31 cellular contexts compared by ENCODE assay signal in the genomic region with DNA sequence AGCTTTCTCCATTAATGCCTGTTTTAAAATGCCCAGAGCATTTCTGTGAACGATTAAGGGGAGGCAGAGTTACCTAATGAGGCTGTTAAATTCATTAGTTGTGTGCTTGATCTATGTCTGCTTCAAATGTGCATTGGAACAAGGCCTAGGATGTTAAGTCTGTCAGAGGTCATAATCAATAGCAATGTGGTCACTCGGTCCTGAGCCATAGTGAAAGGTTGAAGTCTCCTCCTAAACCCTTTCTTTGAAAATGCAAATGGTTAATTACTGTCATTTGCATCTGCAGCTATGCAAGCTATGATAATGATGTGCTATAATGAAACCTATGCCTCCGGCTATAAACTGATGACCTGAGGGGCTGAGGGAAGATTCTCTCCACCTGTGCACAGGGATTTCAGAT.
"Had no signal": no experiment of that assay in that cellular context is flagged by ENCODE, and none has a peak within 500 bp of the region (broad histone marks: within the 10 kb centered on the region; RNA-seq: fewer than 3 reads in every experiment).

No MANE protein-coding gene starts in this region.

- H3K4me1 Mint-ChIP-seq: activated CD4-positive, alpha-beta memory T cell treated with anti-CD3 and anti-CD28 coated beads, Interleukin-2, amount 10 ng/mL, durations not matched to agents 7 days and 5 days; activated CD4-positive, alpha-beta T cell treated with anti-CD3 and anti-CD28 coated beads, Interleukin-2, amount 10 ng/mL, durations not matched to agents 7 days and 5 days; activated naive CD4-positive, alpha-beta T cell treated with anti-CD3 and anti-CD28 coated beads, Interleukin-2, amount 10 ng/mL, durations not matched to agents 7 days and 5 days; activated naive CD8-positive, alpha-beta T cell treated with anti-CD3 and anti-CD28 coated beads, Interleukin-2, amount 10 ng/mL, durations not matched to agents 7 days and 5 days; brain; T-helper 17 cell had no signal

- H3K27ac ChIP-seq: ascending aorta, breast epithelium, cardiac muscle cell, colonic mucosa, epithelial cell of prostate, esophagus squamous epithelium, gastroesophageal sphincter, VCaP had no signal

- H3K27me3 ChIP-seq: ascending aorta, breast epithelium, cardiac muscle cell, colonic mucosa, esophagus squamous epithelium, gastroesophageal sphincter had no signal

- H3K27ac Mint-ChIP-seq: activated CD4-positive, alpha-beta memory T cell treated with anti-CD3 and anti-CD28 coated beads, Interleukin-2, amount 10 ng/mL, durations not matched to agents 7 days and 5 days; activated CD4-positive, alpha-beta T cell treated with anti-CD3 and anti-CD28 coated beads, Interleukin-2, amount 10 ng/mL, durations not matched to agents 7 days and 5 days; activated naive CD4-positive, alpha-beta T cell treated with anti-CD3 and anti-CD28 coated beads, Interleukin-2, amount 10 ng/mL, durations not matched to agents 7 days and 5 days; activated naive CD4-positive, alpha-beta T cell treated with anti-CD3 and anti-CD28 coated beads, Interleukin-2, amount 50 U/mL, for 72 hours; activated naive CD8-positive, alpha-beta T cell treated with anti-CD3 and anti-CD28 coated beads, Interleukin-2, amount 10 ng/mL, durations not matched to agents 7 days and 5 days; activated T-cell treated with anti-CD3 and anti-CD28 coated beads, Interleukin-2, amount 50 U/mL, for 24 hours; activated T-cell treated with anti-CD3 and anti-CD28 coated beads, Interleukin-2, amount 50 U/mL, for 72 hours; brain; T-helper 17 cell; WTC11 had no signal

- H3K9me3 Mint-ChIP-seq: activated CD4-positive, alpha-beta memory T cell treated with anti-CD3 and anti-CD28 coated beads, Interleukin-2, amount 10 ng/mL, durations not matched to agents 7 days and 5 days; activated CD4-positive, alpha-beta T cell treated with anti-CD3 and anti-CD28 coated beads, Interleukin-2, amount 10 ng/mL, durations not matched to agents 7 days and 5 days; activated naive CD4-positive, alpha-beta T cell treated with anti-CD3 and anti-CD28 coated beads, Interleukin-2, amount 10 ng/mL, durations not matched to agents 7 days and 5 days; activated naive CD4-positive, alpha-beta T cell treated with anti-CD3 and anti-CD28 coated beads, Interleukin-2, amount 50 U/mL, for 72 hours; activated naive CD8-positive, alpha-beta T cell treated with anti-CD3 and anti-CD28 coated beads, Interleukin-2, amount 10 ng/mL, durations not matched to agents 7 days and 5 days; activated T-cell treated with anti-CD3 and anti-CD28 coated beads, Interleukin-2, amount 50 U/mL, for 24 hours; activated T-cell treated with anti-CD3 and anti-CD28 coated beads, Interleukin-2, amount 50 U/mL, for 72 hours; brain; WTC11 had no signal

- H3K4me3 ChIP-seq: ascending aorta, breast epithelium, cardiac muscle cell, colonic mucosa, esophagus squamous epithelium, gastroesophageal sphincter had no signal

- H3K9me3 ChIP-seq: ascending aorta, breast epithelium, colonic mucosa, esophagus squamous epithelium, gastroesophageal sphincter had no signal

- H3K4me1 ChIP-seq: ascending aorta, breast epithelium, colonic mucosa, esophagus squamous epithelium, gastroesophageal sphincter had no signal

- H3K36me3 Mint-ChIP-seq: activated naive CD4-positive, alpha-beta T cell treated with anti-CD3 and anti-CD28 coated beads, Interleukin-2, amount 10 ng/mL, durations not matched to agents 7 days and 5 days; activated naive CD4-positive, alpha-beta T cell treated with anti-CD3 and anti-CD28 coated beads, Interleukin-2, amount 50 U/mL, for 72 hours; activated naive CD8-positive, alpha-beta T cell treated with anti-CD3 and anti-CD28 coated beads, Interleukin-2, amount 10 ng/mL, durations not matched to agents 7 days and 5 days; brain; WTC11 had no signal

- H3K4me3 Mint-ChIP-seq: activated CD4-positive, alpha-beta memory T cell treated with anti-CD3 and anti-CD28 coated beads, Interleukin-2, amount 10 ng/mL, durations not matched to agents 7 days and 5 days; activated CD4-positive, alpha-beta T cell treated with anti-CD3 and anti-CD28 coated beads, Interleukin-2, amount 10 ng/mL, durations not matched to agents 7 days and 5 days; activated naive CD4-positive, alpha-beta T cell treated with anti-CD3 and anti-CD28 coated beads, Interleukin-2, amount 10 ng/mL, durations not matched to agents 7 days and 5 days; activated naive CD8-positive, alpha-beta T cell treated with anti-CD3 and anti-CD28 coated beads, Interleukin-2, amount 10 ng/mL, durations not matched to agents 7 days and 5 days; activated T-cell treated with anti-CD3 and anti-CD28 coated beads, Interleukin-2, amount 50 U/mL, for 24 hours; activated T-cell treated with anti-CD3 and anti-CD28 coated beads, Interleukin-2, amount 50 U/mL, for 72 hours; brain; T-helper 17 cell; WTC11 had no signal

- ATAC-seq: activated naive CD4-positive, alpha-beta T cell treated with anti-CD3 and anti-CD28 coated beads, Interleukin-2, amount 50 U/mL, for 72 hours; activated T-cell treated with anti-CD3 and anti-CD28 coated beads, Interleukin-2, amount 50 U/mL, for 72 hours; gastroesophageal sphincter; T-helper 17 cell; WTC11 had no signal

- DNase-seq: activated CD4-positive, alpha-beta memory T cell treated with anti-CD3 and anti-CD28 coated beads, Interleukin-2, amount 10 ng/mL, durations not matched to agents 7 days and 5 days; activated CD4-positive, alpha-beta T cell treated with anti-CD3 and anti-CD28 coated beads for 1 hour; activated CD4-positive, alpha-beta T cell treated with anti-CD3 and anti-CD28 coated beads for 4 hours; activated CD4-positive, alpha-beta T cell treated with anti-CD3 and anti-CD28 coated beads, Interleukin-2, amount 10 ng/mL, durations not matched to agents 7 days and 5 days; activated CD4-positive, alpha-beta T cell treated with anti-CD3 and anti-CD28 coated beads, Interleukin-2, amount 50 U/mL, for 4 hours; activated CD8-positive, alpha-beta memory T cell treated with anti-CD3 and anti-CD28 coated beads, Interleukin-2, amount 50 U/mL, for 48 hours; activated gamma-delta T cell; activated naive CD4-positive, alpha-beta T cell; activated naive CD4-positive, alpha-beta T cell treated with anti-CD3 and anti-CD28 coated beads, Interleukin-2, amount 10 ng/mL, durations not matched to agents 7 days and 5 days; activated naive CD8-positive, alpha-beta T cell treated with anti-CD3 and anti-CD28 coated beads, Interleukin-2, amount 10 ng/mL, durations not matched to agents 7 days and 5 days; activated T-cell treated with anti-CD3 and anti-CD28 coated beads for 4 hours; activated T-cell treated with anti-CD3 and anti-CD28 coated beads, Interleukin-2, amount 50 U/mL, for 24 hours; activated T-cell treated with anti-CD3 and anti-CD28 coated beads, Interleukin-2, amount 50 U/mL, for 72 hours; central memory CD4-positive, alpha-beta T cell; cerebellar nuclear complex; colonic mucosa; effector CD8-positive, alpha-beta T cell; esophagus squamous epithelium; foreskin melanocyte; head of caudate nucleus; T-helper 1 cell; T-helper 17 cell had no signal

- H3K36me3 ChIP-seq: ascending aorta, breast epithelium, cardiac muscle cell, colonic mucosa, esophagus squamous epithelium, gastroesophageal sphincter had no signal
